ENCODE assay signal across 26 cellular contexts in genomic region chr15:68627476-68627875, GRCh38. TPM values are rescaled to one million over a fixed set of nuclear protein-coding genes. Genes with fewer than 3 reads are reported as not detected.
DNase-seq lines count a peak whose midpoint lies in the region; ATAC-seq, FAIRE-seq and TF ChIP-seq lines count a peak whose summit lies in the region.
"Had no signal": no experiment of that assay in that cellular context is flagged by ENCODE, and none has a peak within 500 bp of the region (broad histone marks: within the 10 kb centered on the region; RNA-seq: fewer than 3 reads in every experiment).

No MANE protein-coding gene starts in this region.

- no peak overlapping the region for H4K5ac ChIP-seq in IMR-90 (ENCODE audit: low read depth, low read length)

- H3K4ac ChIP-seq in IMR-90 (ENCODE audit: low read depth, low read length), result peak overlapping the region; percentile 66; the same call in 1 of the 2 replicates

- H3K27me3 ChIP-seq in IMR-90 (ENCODE audit: control insufficient read depth, insufficient read depth, low read length), result no peaks in the 10 kb centered on the region
- no peaks in the 10 kb centered on the region for H3K27me3 ChIP-seq in astrocyte (ENCODE audit: insufficient read depth, low read length)
- no peaks in the 10 kb centered on the region for H3K27me3 ChIP-seq in vagina

- dilution Hi-C loops in IMR-90 (cut with HindIII; ENCODE audit: low sequenced_read_pairs, unreplicated experiment), result no loop called here

- peak overlapping the region; percentile 80; the same call in 1 of the 3 replicates for H2BK15ac ChIP-seq in IMR-90 (ENCODE audit: low read depth, low read length)

- no peak overlapping the region for H3K4me3 Mint-ChIP-seq in activated naive CD8-positive, alpha-beta T cell treated with anti-CD3 and anti-CD28 coated beads for 36 hours
- no peak overlapping the region for H3K4me3 Mint-ChIP-seq in activated naive CD8-positive, alpha-beta T cell treated with anti-CD3 and anti-CD28 coated beads, Interleukin-2, amount 50 U/mL, for 24 hours
- H3K4me3 Mint-ChIP-seq in astrocyte (ENCODE audit: unreplicated experiment) (no peak overlapping the region), naive B cell (peak overlapping the region in 4 of 8 donors; percentile 47 to 87 (median 66))
- H3K4me3 Mint-ChIP-seq: CD4-positive, CD25-positive, alpha-beta regulatory T cell; CD8-positive, alpha-beta memory T cell; GM23338; IgD-negative memory B cell had no signal

- H3K4me3 ChIP-seq in IMR-90 (ENCODE audit: insufficient read depth, low read depth, low read length) (no peak overlapping the region), astrocyte (ENCODE audit: insufficient read depth, low read depth, low read length) (no peak overlapping the region), vagina (no peak overlapping the region)
- H3K4me3 ChIP-seq: A549, GM23338 had no signal

- ATAC-seq in activated naive CD8-positive, alpha-beta T cell treated with anti-CD3 and anti-CD28 coated beads, Interleukin-2, amount 50 U/mL, for 24 hours, result no peak
- ATAC-seq in IMR-90 (ENCODE audit: low read depth), result no peak
- no peak for ATAC-seq in naive B cell (ENCODE audit: low read depth in 2 of 2)
- no peak for ATAC-seq in GM19467 (IDR thresholded peaks at IDR 0.05; ENCODE audit: unreplicated experiment)
- ATAC-seq: A549 had no signal

- DNase-seq in activated naive CD8-positive, alpha-beta T cell treated with anti-CD3 and anti-CD28 coated beads for 36 hours, result no peak
- no peak for DNase-seq in activated naive CD8-positive, alpha-beta T cell treated with anti-CD3 and anti-CD28 coated beads, Interleukin-2, amount 50 U/mL, for 24 hours
- DNase-seq in IMR-90 (peak; percentile 60), astrocyte (ENCODE audit: low read depth) (no peak), naive B cell (no peak), vagina (ENCODE audit: extremely low spot score in 2 of 2) (no peak), NCI-H2171 (lab: John Stamatoyannopoulos, UW) (no peak)
- DNase-seq: AML-193; C1 segment of cervical spinal cord; CD4-positive, CD25-positive, alpha-beta regulatory T cell; CD8-positive, alpha-beta memory T cell; COR-L47; DMS 273 treated with DMSO at 0.1 percent for 48 hours; DMS53; DND-41; GDM1 had no signal

- no peak for TF ChIP-seq RAD21 in IMR-90 (IDR thresholded peaks at IDR 0.05; ENCODE audit: low read length)

- no peak for FAIRE-seq in astrocyte (lab: Jason Lieb, UNC)
- FAIRE-seq: A549, GM12892, GM18507, H54, HTR-8/SVneo had no signal

- H3K79me1 ChIP-seq in IMR-90 (ENCODE audit: low read depth in 1 of 2, low read length in 2 of 2), result peaks cover 20 to 83% of the 10 kb centered on the region in 2 experiments

- H2AFZ ChIP-seq in IMR-90 (replicated peaks; ENCODE audit: low read length, poor library complexity) (peak overlapping the region; percentile 70), astrocyte (ENCODE audit: low read depth, low read length) (no peak overlapping the region)
- H2AFZ ChIP-seq: GM23338 had no signal

- H3K36me3 ChIP-seq in IMR-90 (ENCODE audit: control insufficient read depth, insufficient read depth, low read length), result no peaks in the 10 kb centered on the region
- H3K36me3 ChIP-seq in astrocyte (ENCODE audit: insufficient read depth, low read length), result no peaks in the 10 kb centered on the region
- no peaks in the 10 kb centered on the region for H3K36me3 ChIP-seq in vagina

- H4K20me1 ChIP-seq in IMR-90 (ENCODE audit: insufficient read depth, low read length), result no peaks in the 10 kb centered on the region
- H4K20me1 ChIP-seq in astrocyte (ENCODE audit: insufficient read depth, low read length), result peaks cover 13% of the 10 kb centered on the region

- H3K4me1 Mint-ChIP-seq in activated naive CD8-positive, alpha-beta T cell treated with anti-CD3 and anti-CD28 coated beads for 36 hours, result no peaks in the 10 kb centered on the region
- peaks cover 7% of the 10 kb centered on the region for H3K4me1 Mint-ChIP-seq in activated naive CD8-positive, alpha-beta T cell treated with anti-CD3 and anti-CD28 coated beads, Interleukin-2, amount 50 U/mL, for 24 hours
- peaks cover 16% of the 10 kb centered on the region for H3K4me1 Mint-ChIP-seq in astrocyte (ENCODE audit: low read depth, unreplicated experiment)
- H3K4me1 Mint-ChIP-seq in naive B cell, result peaks cover 70 to 73% (median 71%) of the 10 kb centered on the region in 3 donors
- H3K4me1 Mint-ChIP-seq: CD4-positive, CD25-positive, alpha-beta regulatory T cell; CD8-positive, alpha-beta memory T cell had no signal

- WGBS in IMR-90 (ENCODE audit: extremely low coverage in 2 of 2, insufficient read length in 1 of 2), 2 experiments, result 90% methylated on average over 2 of the region's 7 CpGs; no CpG with 5 or more reads in 1 of the 2 experiments

- no peaks in the 10 kb centered on the region for H3K36me3 Mint-ChIP-seq in activated naive CD8-positive, alpha-beta T cell treated with anti-CD3 and anti-CD28 coated beads for 36 hours
- H3K36me3 Mint-ChIP-seq in activated naive CD8-positive, alpha-beta T cell treated with anti-CD3 and anti-CD28 coated beads, Interleukin-2, amount 50 U/mL, for 24 hours (ENCODE audit: low read depth), result no peaks in the 10 kb centered on the region
- H3K36me3 Mint-ChIP-seq in astrocyte (ENCODE audit: low read depth, unreplicated experiment), result peaks cover 1% of the 10 kb centered on the region
- peaks cover 0 to 4% of the 10 kb centered on the region in 2 donors for H3K36me3 Mint-ChIP-seq in naive B cell
- H3K36me3 Mint-ChIP-seq: CD4-positive, CD25-positive, alpha-beta regulatory T cell; CD8-positive, alpha-beta memory T cell had no signal

- H3K79me2 ChIP-seq in astrocyte (ENCODE audit: insufficient read depth, low read length), result peaks cover 54% of the 10 kb centered on the region

- no peak overlapping the region for H2BK5ac ChIP-seq in IMR-90 (ENCODE audit: low read depth, low read length, poor library complexity, severe bottlenecking)

- no peak overlapping the region for H3K56ac ChIP-seq in IMR-90 (ENCODE audit: extremely low read depth, insufficient read depth, low read length)

- H2AK9ac ChIP-seq in IMR-90 (replicated peaks; ENCODE audit: low read depth, low read length, poor library complexity), result peak overlapping the region; percentile 79

- peak overlapping the region; percentile 75 for H3K14ac ChIP-seq in IMR-90 (replicated peaks; ENCODE audit: low read depth, low read length)

- no peak for TF ChIP-seq POLR2A in IMR-90 (IDR thresholded peaks at IDR 0.05; ENCODE audit: low read depth, low read length)
- no peak for TF ChIP-seq POLR2A in vagina (IDR thresholded peaks at IDR 0.05)

- H3K9ac ChIP-seq in IMR-90 (ENCODE audit: low read depth, low read length), result no peak overlapping the region
- no peak overlapping the region for H3K9ac ChIP-seq in astrocyte (ENCODE audit: low read length)

- peak overlapping the region; percentile 17 for H3K27ac Mint-ChIP-seq in activated naive CD8-positive, alpha-beta T cell treated with anti-CD3 and anti-CD28 coated beads for 36 hours
- H3K27ac Mint-ChIP-seq in activated naive CD8-positive, alpha-beta T cell treated with anti-CD3 and anti-CD28 coated beads, Interleukin-2, amount 50 U/mL, for 24 hours, result no peak overlapping the region
- H3K27ac Mint-ChIP-seq in astrocyte (ENCODE audit: unreplicated experiment), result no peak overlapping the region
- peak overlapping the region in 4 of 6 donors; percentile 19 to 91 (median 66) for H3K27ac Mint-ChIP-seq in naive B cell
- H3K27ac Mint-ChIP-seq: CD4-positive, CD25-positive, alpha-beta regulatory T cell; CD8-positive, alpha-beta memory T cell; GM23338 had no signal

- H3K9me3 ChIP-seq in IMR-90 (ENCODE audit: control insufficient read depth, insufficient read depth, low read length) (no peaks in the 10 kb centered on the region), astrocyte (ENCODE audit: insufficient read depth, low read depth, low read length) (no peaks in the 10 kb centered on the region), vagina (no peaks in the 10 kb centered on the region)
- H3K9me3 ChIP-seq: A549 had no signal

- TF ChIP-seq CTCF in IMR-90 (conservative IDR thresholded peaks at IDR 0.05; ENCODE audit: low read depth, low read length), result no peak
- TF ChIP-seq CTCF in astrocyte (IDR thresholded peaks at IDR 0.05; ENCODE audit: insufficient read depth, low read depth, low read length), result no peak
- TF ChIP-seq CTCF in vagina (IDR thresholded peaks at IDR 0.05), result no peak

- CTCF ChIA-PET in IMR-90 (lab: Yijun Ruan, JAX), result no interaction called here

- peaks cover 29% of the 10 kb centered on the region for H3K4me1 ChIP-seq in IMR-90 (ENCODE audit: control insufficient read depth, insufficient read depth, low read length)
- peaks cover 42% of the 10 kb centered on the region for H3K4me1 ChIP-seq in astrocyte (ENCODE audit: insufficient read depth, low read length)
- H3K4me1 ChIP-seq in vagina, result peaks cover 5% of the 10 kb centered on the region
- H3K4me1 ChIP-seq: A549 had no signal

- in situ Hi-C loops in IMR-90 (cut with MboI; ENCODE audit: low sequenced_read_pairs), result no loop called here

- H4K91ac ChIP-seq in IMR-90 (ENCODE audit: insufficient read depth, low read depth, low read length), result peak overlapping the region; percentile 5

- no peaks in the 10 kb centered on the region for H3K9me3 Mint-ChIP-seq in activated naive CD8-positive, alpha-beta T cell treated with anti-CD3 and anti-CD28 coated beads for 36 hours
- H3K9me3 Mint-ChIP-seq in activated naive CD8-positive, alpha-beta T cell treated with anti-CD3 and anti-CD28 coated beads, Interleukin-2, amount 50 U/mL, for 24 hours, result no peaks in the 10 kb centered on the region
- H3K9me3 Mint-ChIP-seq in astrocyte (ENCODE audit: unreplicated experiment) (peaks cover 2% of the 10 kb centered on the region), naive B cell (no peaks in the 10 kb centered on the region)
- H3K9me3 Mint-ChIP-seq: CD8-positive, alpha-beta memory T cell; GM23338; IgD-negative memory B cell had no signal

- H3K27ac ChIP-seq in IMR-90 (ENCODE audit: insufficient read depth, low read length) (no peak overlapping the region), astrocyte (ENCODE audit: low read depth, low read length) (no peak overlapping the region), vagina (no peak overlapping the region)
- H3K27ac ChIP-seq: 22Rv1, A549, HL-60 had no signal

- H3K18ac ChIP-seq in IMR-90 (ENCODE audit: low read depth, low read length), result no peak overlapping the region

- POLR2A ChIA-PET in IMR-90 (lab: Charles Lee; ENCODE audit: unreplicated experiment), result no interaction called here

- peak overlapping the region; percentile 20; the same call in 1 of the 2 replicates for H2BK20ac ChIP-seq in IMR-90 (ENCODE audit: low read depth, low read length)

- H3K27me3 Mint-ChIP-seq in activated naive CD8-positive, alpha-beta T cell treated with anti-CD3 and anti-CD28 coated beads for 36 hours, result peaks cover 14% of the 10 kb centered on the region
- peaks cover 5% of the 10 kb centered on the region for H3K27me3 Mint-ChIP-seq in activated naive CD8-positive, alpha-beta T cell treated with anti-CD3 and anti-CD28 coated beads, Interleukin-2, amount 50 U/mL, for 24 hours
- H3K27me3 Mint-ChIP-seq in astrocyte (ENCODE audit: low read depth, unreplicated experiment) (peaks cover 8% of the 10 kb centered on the region), naive B cell (no peaks in the 10 kb centered on the region)

- BruUV-seq in IMR-90 (replicated peaks; lab: Mats Ljungman, UMichigan), result no TSS peak

- H2AK5ac ChIP-seq in IMR-90 (ENCODE audit: low read depth, low read length), result peak overlapping the region; percentile 95; the same call in 1 of the 2 replicates

- no peak overlapping the region for H3K4me2 ChIP-seq in IMR-90 (ENCODE audit: low read depth, low read length)
- peak overlapping the region; percentile 13 for H3K4me2 ChIP-seq in astrocyte (ENCODE audit: low read length)
- H3K4me2 ChIP-seq: A549, GM23338 had no signal

- peaks cover 29% of the 10 kb centered on the region for H3K9me1 ChIP-seq in IMR-90 (ENCODE audit: insufficient read depth, low read length)

- peak overlapping the region; percentile 75; the same call in 1 of the 2 replicates for H3K23ac ChIP-seq in IMR-90 (ENCODE audit: low read depth, low read length)

- peak overlapping the region in 1 of 2 experiments; percentile 24; a peak in 1 of 4 replicates for H4K8ac ChIP-seq in IMR-90 (ENCODE audit: low read depth in 2 of 2, low read length in 2 of 2)

- H2BK120ac ChIP-seq in IMR-90 (ENCODE audit: low read depth, low read length), result peak overlapping the region; percentile 56; the same call in 1 of the 2 replicates

- intact Hi-C loops in IMR-90 (cut with micrococcal nuclease), result no loop called here
- intact Hi-C loops in vagina (cut with DNase I), result no loop called here

RNA-seq across cellular contexts. Expression of gene CORO2B, which starts 48.7 kb away (rescaled TPM):
- not detected for total RNA-seq in activated naive CD8-positive, alpha-beta T cell treated with anti-CD3 and anti-CD28 coated beads for 36 hours
- total RNA-seq in IMR-90 (2012; rRNA removed), result 9.3 and 9.7 TPM in 2 replicates
- polyA plus RNA-seq in IMR-90 (2012; rRNA removed), result 39.3 and 43.2 TPM in 2 replicates
- 29.1 and 32.4 TPM in 2 replicates for polyA plus RNA-seq in IMR-90 (2012; cell fraction: cytosol; rRNA removed)
- 24.4 and 27.5 TPM in 2 replicates for polyA plus RNA-seq in IMR-90 (2012; cell fraction: nucleus; rRNA removed; ENCODE audit: low replicate concordance)
- total RNA-seq in astrocyte, result 6.2 and 7.4 TPM in 2 replicates
- polyA plus RNA-seq in naive B cell (ENCODE audit: low read depth in 6 of 6), result 10 to 100 TPM in 1 of 6 donors, 1 to 10 TPM in 5; 3.4 to 11.3 (median 4.8) TPM
- total RNA-seq in vagina, result 4.7 TPM
- total RNA-seq: CD4-positive, CD25-positive, alpha-beta regulatory T cell; CD8-positive, alpha-beta memory T cell had no signal
- polyA plus RNA-seq: CD4-positive, CD25-positive, alpha-beta regulatory T cell; CD8-positive, alpha-beta memory T cell had no signal

Comparison
In these comparisons a context has a peak if more than half of its experiments do, and no peak if none do; other contexts are left out.
1. H3K27ac Mint-ChIP-seq: peak in activated naive CD8-positive, alpha-beta T cell treated with anti-CD3 and anti-CD28 coated beads for 36 hours (single experiment) and naive B cell (4 of 6); none in activated naive CD8-positive, alpha-beta T cell treated with anti-CD3 and anti-CD28 coated beads, Interleukin-2, amount 50 U/mL, for 24 hours (single experiment) and astrocyte (single experiment).